9 cellular contexts compared by ENCODE assay signal in genomic region chr5:141387557-141388311, GRCh38. TPM values are rescaled to one million over a fixed set of nuclear protein-coding genes. Genes with fewer than 3 reads are reported as not detected.
DNase-seq lines count a peak whose midpoint lies in the region; ATAC-seq and TF ChIP-seq lines count a peak whose summit lies in the region.
"Not testable (repeated sequence)": the region's sequence is repeated elsewhere in the genome, so short reads cannot be mapped to it uniquely, and the experiment has no call there.
"Had no signal": no experiment of that assay in that cellular context is flagged by ENCODE, and none has a peak within 500 bp of the region (broad histone marks: within the 10 kb centered on the region; RNA-seq: fewer than 3 reads in every experiment).

Gene PCDHGB4 (plus strand): TSS chr5:141387698. CDS start chr5:141387885, 187 bp downstream.

- not testable (repeated sequence) for H3K9me2 ChIP-seq in hepatocyte (replicated peaks; ENCODE audit: insufficient read depth)

- peak within 1 kb of the TSS; percentile 7 for H3K4me3 Mint-ChIP-seq in activated CD4-positive, alpha-beta memory T cell treated with anti-CD3 and anti-CD28 coated beads, Interleukin-2, amount 10 ng/mL, durations not matched to agents 7 days and 5 days
- peak within 1 kb of the TSS; percentile 78 for H3K4me3 Mint-ChIP-seq in natural killer cell
- H3K4me3 Mint-ChIP-seq in stimulated activated naive CD8-positive, alpha-beta T cell treated with anti-CD3 and anti-CD28 coated beads, Interleukin-15, amount 100 ng/mL, for 72 hours = peak within 1 kb of the TSS; percentile 56 to 57

- H4K20me1 ChIP-seq in hepatocyte (ENCODE audit: insufficient read depth, poor library complexity, severe bottlenecking) = not testable (repeated sequence)

- not testable (repeated sequence) for H3K4me1 Mint-ChIP-seq in activated CD4-positive, alpha-beta memory T cell treated with anti-CD3 and anti-CD28 coated beads, Interleukin-2, amount 10 ng/mL, durations not matched to agents 7 days and 5 days; natural killer cell; stimulated activated naive CD8-positive, alpha-beta T cell treated with anti-CD3 and anti-CD28 coated beads, Interleukin-15, amount 100 ng/mL, for 72 hours

- H3K27ac Mint-ChIP-seq in activated CD4-positive, alpha-beta memory T cell treated with anti-CD3 and anti-CD28 coated beads, Interleukin-2, amount 10 ng/mL, durations not matched to agents 7 days and 5 days; natural killer cell: not testable (repeated sequence)
- peak within 1 kb of the TSS in 1 of 2 donors; percentile 6 for H3K27ac Mint-ChIP-seq in stimulated activated naive CD8-positive, alpha-beta T cell treated with anti-CD3 and anti-CD28 coated beads, Interleukin-15, amount 100 ng/mL, for 72 hours

- peaks cover 32% of the 10 kb centered on the region for H3K27me3 Mint-ChIP-seq in activated CD4-positive, alpha-beta memory T cell treated with anti-CD3 and anti-CD28 coated beads, Interleukin-2, amount 10 ng/mL, durations not matched to agents 7 days and 5 days
- H3K27me3 Mint-ChIP-seq in natural killer cell (ENCODE audit: low read depth in 2 of 2) = peaks cover 66 to 75% of the 10 kb centered on the region in 2 donors
- H3K27me3 Mint-ChIP-seq in stimulated activated naive CD8-positive, alpha-beta T cell treated with anti-CD3 and anti-CD28 coated beads, Interleukin-15, amount 100 ng/mL, for 72 hours = peaks cover 83% of the 10 kb centered on the region

- H3K27ac ChIP-seq in HL-60 (replicated peaks); coronary artery: not testable (repeated sequence)
- H3K27ac ChIP-seq in hepatocyte = peak within 1 kb of the TSS; percentile 82

- intact Hi-C loops in natural killer cell (cut with micrococcal nuclease) = loop anchor here (5.0 kb wide), 1 partner anchor 35 kb away; the partner anchor contains the start of gene PCDHGA11

- H3K27me3 ChIP-seq in HL-60 (ENCODE audit: insufficient read depth, poor library complexity, severe bottlenecking); hepatocyte: not testable (repeated sequence)

- H3K36me3 Mint-ChIP-seq in activated CD4-positive, alpha-beta memory T cell treated with anti-CD3 and anti-CD28 coated beads, Interleukin-2, amount 10 ng/mL, durations not matched to agents 7 days and 5 days (ENCODE audit: low read depth); natural killer cell: not testable (repeated sequence)

- peak within 1 kb of the TSS; percentile 69 for H3K4me2 ChIP-seq in hepatocyte

- H3K4me1 ChIP-seq in hepatocyte (ENCODE audit: insufficient read depth) = not testable (repeated sequence)

- not testable (repeated sequence) for H3K36me3 ChIP-seq in hepatocyte (replicated peaks; ENCODE audit: insufficient read depth, low read depth)

- not testable (repeated sequence) for H2AFZ ChIP-seq in hepatocyte

- POLR2A ChIA-PET in activated CD4-positive, alpha-beta memory T cell treated with anti-CD3 and anti-CD28 coated beads, Interleukin-2, amount 10 ng/mL, durations not matched to agents 7 days and 5 days (lab: Charles Lee) = interaction anchor here (1.0 kb wide), 1 partner anchor 67 kb away, joined by 3 read pairs; the partner anchor contains the start of gene TAF7

- peaks cover 28% of the 10 kb centered on the region for H3K9me3 ChIP-seq in hepatocyte (ENCODE audit: low read depth)

- not testable (repeated sequence) for H3K79me2 ChIP-seq in hepatocyte

- ATAC-seq in GM21515 (IDR thresholded peaks at IDR 0.05; ENCODE audit: unreplicated experiment) (peak; percentile 78), natural killer cell (peak; percentile 81 to 89 (median 84))
- peak; percentile 81 for ATAC-seq in stimulated activated naive CD8-positive, alpha-beta T cell treated with anti-CD3 and anti-CD28 coated beads, Interleukin-15, amount 100 ng/mL, for 72 hours

- CTCF ChIA-PET in activated CD4-positive, alpha-beta memory T cell treated with anti-CD3 and anti-CD28 coated beads, Interleukin-2, amount 10 ng/mL, durations not matched to agents 7 days and 5 days (lab: Charles Lee) = interaction anchor here (0.7 kb wide), 1 partner anchor 20 kb away, joined by 3 read pairs; the partner anchor contains the start of gene PCDHGB6

- TF ChIP-seq CTCF in HL-60 (IDR thresholded peaks at IDR 0.05; ENCODE audit: insufficient read depth, low read length) = peak; percentile 38
- TF ChIP-seq CTCF in coronary artery (IDR thresholded peaks at IDR 0.05) = not testable (repeated sequence)
- peak; percentile 62 for TF ChIP-seq CTCF in hepatocyte (IDR thresholded peaks at IDR 0.05; ENCODE audit: poor library complexity)
- peak; percentile 15 for TF ChIP-seq CTCF in natural killer cell (IDR thresholded peaks at IDR 0.05)

- peaks cover 22% of the 10 kb centered on the region for H3K9me3 Mint-ChIP-seq in activated CD4-positive, alpha-beta memory T cell treated with anti-CD3 and anti-CD28 coated beads, Interleukin-2, amount 10 ng/mL, durations not matched to agents 7 days and 5 days
- not testable (repeated sequence) for H3K9me3 Mint-ChIP-seq in natural killer cell
- H3K9me3 Mint-ChIP-seq in stimulated activated naive CD8-positive, alpha-beta T cell treated with anti-CD3 and anti-CD28 coated beads, Interleukin-15, amount 100 ng/mL, for 72 hours = peaks cover 24 to 48% of the 10 kb centered on the region in 2 donors

- H3K4me3 ChIP-seq in HL-60 (replicated peaks; ENCODE audit: insufficient read depth, low read length) (peak within 1 kb of the TSS; percentile 37), coronary artery (peak within 1 kb of the TSS; percentile 48)
- not testable (repeated sequence) for H3K4me3 ChIP-seq in hepatocyte

- 29% methylated on average over 22 of the region's 40 CpGs for whole genome bisulfite sequencing in hepatocyte (ENCODE audit: low lambda C conversion rate, missing lambda C conversion rate)

- peak; percentile 79 for DNase-seq in DMS53 (lab: John Stamatoyannopoulos, UW)
- DNase-seq in HL-60 (ENCODE audit: low read depth in 1 of 2, low spot score in 1 of 2) = peak in 1 of 2 experiments; percentile 65
- DNase-seq in activated CD4-positive, alpha-beta memory T cell treated with anti-CD3 and anti-CD28 coated beads, Interleukin-2, amount 10 ng/mL, durations not matched to agents 7 days and 5 days; coronary artery (ENCODE audit: low spot score); natural killer cell: not testable (repeated sequence)
- peak; percentile 63 for DNase-seq in hepatocyte (ENCODE audit: low spot score)
- DNase-seq in stimulated activated naive CD8-positive, alpha-beta T cell treated with anti-CD3 and anti-CD28 coated beads, Interleukin-15, amount 100 ng/mL, for 72 hours = peak in 1 of 2 donors; percentile 35

RNA-seq across cellular contexts. Expression of gene PCDHGB4, which starts in this region (rescaled TPM):
- total RNA-seq in activated CD4-positive, alpha-beta memory T cell treated with anti-CD3 and anti-CD28 coated beads, Interleukin-2, amount 10 ng/mL, durations not matched to agents 7 days and 5 days = not detected
- total RNA-seq in hepatocyte (20.0 and 20.9 TPM in 2 replicates), natural killer cell (under 1 TPM in 2 of 3 donors, not detected in 1; 0.31 to 0.40 TPM)
- polyA plus RNA-seq in hepatocyte = 14.2 and 17.9 TPM in 2 replicates
- total RNA-seq: activated CD4-positive, alpha-beta T cell treated with anti-CD3 and anti-CD28 coated beads, Interleukin-2, amount 10 ng/mL, durations not matched to agents 7 days and 5 days had no signal

Comparison
In these comparisons a context has a peak if more than half of its experiments do, and no peak if none do; other contexts are left out.
1. RNA of gene PCDHGB4 (total RNA-seq): 20.0 to 20.9 TPM in hepatocyte; 0.31 to 0.40 TPM in natural killer cell and not detected in activated CD4-positive, alpha-beta memory T cell treated with anti-CD3 and anti-CD28 coated beads, Interleukin-2, amount 10 ng/mL, durations not matched to agents 7 days and 5 days; every median in the first group is over 10 times any median in the second.
2. Peak in ATAC-seq in natural killer cell; RNA of the gene not detected or under 1 TPM.
3. H3K4me3 Mint-ChIP-seq: peak in every context shown above with its lines; median percentile 78 in natural killer cell; 56 in stimulated activated naive CD8-positive, alpha-beta T cell treated with anti-CD3 and anti-CD28 coated beads, Interleukin-15, amount 100 ng/mL, for 72 hours; 7 in activated CD4-positive, alpha-beta memory T cell treated with anti-CD3 and anti-CD28 coated beads, Interleukin-2, amount 10 ng/mL, durations not matched to agents 7 days and 5 days.
4. Peak in every context shown above with its lines, with median percentiles within 50 percentile points of each other: ATAC-seq.